Comparison of ENCODE assay signal across 25 cellular contexts in genomic region chr9:76445976-76446375, GRCh38.
"Had no signal": no experiment of that assay in that cellular context is flagged by ENCODE, and none has a peak within 500 bp of the region (broad histone marks: within the 10 kb centered on the region; RNA-seq: fewer than 3 reads in every experiment).

No MANE protein-coding gene starts in this region.

- DNase-seq: activated CD4-positive, alpha-beta T cell treated with anti-CD3 and anti-CD28 coated beads, Interleukin-2, amount 10 ng/mL, durations not matched to agents 24 days and 14 days; activated CD4-positive, alpha-beta T cell treated with anti-CD3 and anti-CD28 coated beads, Interleukin-2, amount 50 U/mL, for 4 hours; activated CD8-positive, alpha-beta T cell treated with anti-CD3 and anti-CD28 coated beads for 36 hours; activated effector memory CD4-positive, alpha-beta T cell treated with Interleukin-2 at 50 U/mL for 16 hours; activated naive CD4-positive, alpha-beta T cell treated with anti-CD3 and anti-CD28 coated beads, Interleukin-2, amount 10 ng/mL, durations not matched to agents 7 days and 5 days; activated naive CD8-positive, alpha-beta T cell treated with anti-CD3 and anti-CD28 coated beads for 36 hours; activated T-cell treated with anti-CD3 and anti-CD28 coated beads, Interleukin-2, amount 50 U/mL, for 1 hour; caudate nucleus; cerebellar nuclear complex; Karpas-422; KBM-7; MG63; MV-4-11; NCI-H1092; NCI-H1436 treated with DMSO at 0.1 percent for 48 hours; NCI-H1694 treated with DMSO at 0.1 percent for 48 hours; NCI-H2029; NCI-H345; NCI-H524 treated with DMSO at 0.1 percent for 48 hours; SHP77; SJCRH30 had no signal

- H3K4me3 ChIP-seq: MG63, SJCRH30, SK-N-MC had no signal

- H3K9me3 Mint-ChIP-seq: activated CD4-positive, alpha-beta T cell treated with anti-CD3 and anti-CD28 coated beads, Interleukin-2, amount 10 ng/mL, durations not matched to agents 24 days and 14 days; activated naive CD4-positive, alpha-beta T cell treated with anti-CD3 and anti-CD28 coated beads, Interleukin-2, amount 10 ng/mL, durations not matched to agents 7 days and 5 days; activated T-helper 1 cell treated with anti-CD3 and anti-CD28 coated beads, Interleukin-12 subunit alpha, Interleukin-12 subunit beta, Interleukin-2, Interleukin-4 antibody, amounts not matched to agents 30 ng/mL and 10 ng/mL and 1 ng/mL, durations not matched to agents 14 hours and 24 hours and 36 hours had no signal

- H3K27ac ChIP-seq: SJCRH30, SK-N-MC had no signal

- H3K27me3 Mint-ChIP-seq: activated CD4-positive, alpha-beta T cell treated with anti-CD3 and anti-CD28 coated beads, Interleukin-2, amount 10 ng/mL, durations not matched to agents 24 days and 14 days had no signal

- H3K27me3 ChIP-seq: MG63, SJCRH30 had no signal

- H3K36me3 Mint-ChIP-seq: activated naive CD4-positive, alpha-beta T cell treated with anti-CD3 and anti-CD28 coated beads, Interleukin-2, amount 10 ng/mL, durations not matched to agents 7 days and 5 days; activated naive CD8-positive, alpha-beta T cell treated with anti-CD3 and anti-CD28 coated beads for 36 hours; brain had no signal

- ATAC-seq: activated CD8-positive, alpha-beta T cell treated with anti-CD3 and anti-CD28 coated beads for 36 hours; Panc1 had no signal

- H3K27ac Mint-ChIP-seq: activated CD4-positive, alpha-beta T cell treated with anti-CD3 and anti-CD28 coated beads, Interleukin-2, amount 10 ng/mL, durations not matched to agents 24 days and 14 days; activated CD8-positive, alpha-beta T cell treated with anti-CD3 and anti-CD28 coated beads for 36 hours; activated naive CD4-positive, alpha-beta T cell treated with anti-CD3 and anti-CD28 coated beads, Interleukin-2, amount 10 ng/mL, durations not matched to agents 7 days and 5 days; activated naive CD8-positive, alpha-beta T cell treated with anti-CD3 and anti-CD28 coated beads for 36 hours; activated T-helper 1 cell treated with anti-CD3 and anti-CD28 coated beads, Interleukin-12 subunit alpha, Interleukin-12 subunit beta, Interleukin-2, Interleukin-4 antibody, amounts not matched to agents 30 ng/mL and 10 ng/mL and 1 ng/mL, durations not matched to agents 14 hours and 24 hours and 36 hours; brain had no signal

- H3K36me3 ChIP-seq: MG63, SJCRH30 had no signal

- H3K4me3 Mint-ChIP-seq: activated CD4-positive, alpha-beta T cell treated with anti-CD3 and anti-CD28 coated beads, Interleukin-2, amount 10 ng/mL, durations not matched to agents 24 days and 14 days; activated CD8-positive, alpha-beta T cell treated with anti-CD3 and anti-CD28 coated beads for 36 hours; activated naive CD4-positive, alpha-beta T cell treated with anti-CD3 and anti-CD28 coated beads, Interleukin-2, amount 10 ng/mL, durations not matched to agents 7 days and 5 days; activated naive CD8-positive, alpha-beta T cell treated with anti-CD3 and anti-CD28 coated beads for 36 hours; activated T-helper 1 cell treated with anti-CD3 and anti-CD28 coated beads, Interleukin-12 subunit alpha, Interleukin-12 subunit beta, Interleukin-2, Interleukin-4 antibody, amounts not matched to agents 30 ng/mL and 10 ng/mL and 1 ng/mL, durations not matched to agents 14 hours and 24 hours and 36 hours; brain had no signal

- H3K9me3 ChIP-seq: MG63 had no signal

- H3K4me1 Mint-ChIP-seq: brain had no signal
